In genomic region chr12:133081408-133081806, GRCh38 we compare ENCODE assay signal across 8 cellular contexts. TPM values are rescaled to one million over a fixed set of nuclear protein-coding genes. Genes with fewer than 3 reads are reported as not detected.
DNase-seq lines count a peak whose midpoint lies in the region; ATAC-seq and TF ChIP-seq lines count a peak whose summit lies in the region.

No MANE protein-coding gene starts in this region.

- H3K36me3 Mint-ChIP-seq in activated naive CD4-positive, alpha-beta T cell treated with anti-CD3 and anti-CD28 coated beads for 36 hours (ENCODE audit: low read depth), result peaks cover 65% of the 10 kb centered on the region
- peaks cover 67% of the 10 kb centered on the region for H3K36me3 Mint-ChIP-seq in activated CD8-positive, alpha-beta T cell treated with anti-CD3 and anti-CD28 coated beads, Interleukin-2, amount 10 ng/mL, durations not matched to agents 7 days and 5 days (ENCODE audit: low read depth)
- peaks cover 48 to 66% (median 50%) of the 10 kb centered on the region in 3 donors for H3K36me3 Mint-ChIP-seq in naive thymus-derived CD8-positive, alpha-beta T cell

- H3K4me3 Mint-ChIP-seq in activated naive CD4-positive, alpha-beta T cell treated with anti-CD3 and anti-CD28 coated beads for 36 hours, result no peak overlapping the region
- H3K4me3 Mint-ChIP-seq in activated CD8-positive, alpha-beta T cell treated with anti-CD3 and anti-CD28 coated beads, Interleukin-2, amount 10 ng/mL, durations not matched to agents 7 days and 5 days, result no peak overlapping the region
- peak overlapping the region in 1 of 10 donors; percentile 61 for H3K4me3 Mint-ChIP-seq in naive thymus-derived CD8-positive, alpha-beta T cell

- ATAC-seq in activated CD8-positive, alpha-beta T cell treated with anti-CD3 and anti-CD28 coated beads, Interleukin-2, amount 10 ng/mL, durations not matched to agents 7 days and 5 days, result no peak
- ATAC-seq in thoracic aorta (ENCODE audit: insufficient number of reproducible peaks, low FRiP score, low read depth), result no peak
- no peak for ATAC-seq in naive thymus-derived CD8-positive, alpha-beta T cell

- H3K36me3 ChIP-seq in thoracic aorta, result peaks cover 35% of the 10 kb centered on the region

- peaks cover 57% of the 10 kb centered on the region for H3K9me3 Mint-ChIP-seq in activated naive CD4-positive, alpha-beta T cell treated with anti-CD3 and anti-CD28 coated beads for 36 hours
- peaks cover 53% of the 10 kb centered on the region for H3K9me3 Mint-ChIP-seq in activated CD8-positive, alpha-beta T cell treated with anti-CD3 and anti-CD28 coated beads, Interleukin-2, amount 10 ng/mL, durations not matched to agents 7 days and 5 days (ENCODE audit: insufficient read depth)
- H3K9me3 Mint-ChIP-seq in naive thymus-derived CD8-positive, alpha-beta T cell, result peaks cover under 1 to 73% (median 39%) of the 10 kb centered on the region in 9 donors

- CTCF ChIA-PET in activated naive CD4-positive, alpha-beta T cell treated with anti-CD3 and anti-CD28 coated beads for 36 hours (lab: Charles Lee), result no interaction called here
- CTCF ChIA-PET in activated CD8-positive, alpha-beta T cell treated with anti-CD3 and anti-CD28 coated beads, Interleukin-2, amount 10 ng/mL, durations not matched to agents 7 days and 5 days (lab: Charles Lee), result interaction anchor here (0.9 to 1.0 kb wide), 2 partner anchors 96 to 99 kb away, joined by 3 to 5 read pairs; partner anchors contain the start of gene ZNF268

- DNase-seq in activated naive CD4-positive, alpha-beta T cell treated with anti-CD3 and anti-CD28 coated beads for 36 hours, result peak; percentile 8
- DNase-seq in activated naive CD4-positive, alpha-beta T cell treated with anti-CD3 and anti-CD28 coated beads, Interleukin-2, amount 50 U/mL, for 16 hours, result no peak
- DNase-seq in activated CD8-positive, alpha-beta T cell treated with anti-CD3 and anti-CD28 coated beads, Interleukin-2, amount 10 ng/mL, durations not matched to agents 7 days and 5 days, result peak; percentile 26
- DNase-seq in thoracic aorta (ENCODE audit: low spot score) (no peak), germinal center (ENCODE audit: low spot score) (no peak), NCI-H2196 treated with DMSO at 0.1 percent for 48 hours (lab: John Stamatoyannopoulos, UW; ENCODE audit: unreplicated experiment) (no peak)
- DNase-seq in naive thymus-derived CD8-positive, alpha-beta T cell, result no peak

- no peak overlapping the region for H3K27ac Mint-ChIP-seq in activated naive CD4-positive, alpha-beta T cell treated with anti-CD3 and anti-CD28 coated beads for 36 hours
- H3K27ac Mint-ChIP-seq in activated CD8-positive, alpha-beta T cell treated with anti-CD3 and anti-CD28 coated beads, Interleukin-2, amount 10 ng/mL, durations not matched to agents 7 days and 5 days, result no peak overlapping the region
- peak overlapping the region in 3 of 10 donors; percentile 31 to 85 (median 84) for H3K27ac Mint-ChIP-seq in naive thymus-derived CD8-positive, alpha-beta T cell

- no peaks in the 10 kb centered on the region for H3K27me3 Mint-ChIP-seq in activated naive CD4-positive, alpha-beta T cell treated with anti-CD3 and anti-CD28 coated beads for 36 hours (ENCODE audit: low read depth)
- H3K27me3 Mint-ChIP-seq in activated CD8-positive, alpha-beta T cell treated with anti-CD3 and anti-CD28 coated beads, Interleukin-2, amount 10 ng/mL, durations not matched to agents 7 days and 5 days (ENCODE audit: low read depth), result no peaks in the 10 kb centered on the region
- H3K27me3 Mint-ChIP-seq in naive thymus-derived CD8-positive, alpha-beta T cell, result no peaks in the 10 kb centered on the region

- H3K4me1 Mint-ChIP-seq in activated naive CD4-positive, alpha-beta T cell treated with anti-CD3 and anti-CD28 coated beads for 36 hours (ENCODE audit: low read depth), result peaks cover 13% of the 10 kb centered on the region
- peaks cover 16% of the 10 kb centered on the region for H3K4me1 Mint-ChIP-seq in activated CD8-positive, alpha-beta T cell treated with anti-CD3 and anti-CD28 coated beads, Interleukin-2, amount 10 ng/mL, durations not matched to agents 7 days and 5 days (ENCODE audit: low read depth)
- H3K4me1 Mint-ChIP-seq in naive thymus-derived CD8-positive, alpha-beta T cell, result peaks cover 1 to 18% (median 10%) of the 10 kb centered on the region in 4 donors

- H3K9me3 ChIP-seq in iPS-18c (ENCODE audit: control insufficient read depth, insufficient read depth, low read length), result peaks cover 11% of the 10 kb centered on the region
- H3K9me3 ChIP-seq in thoracic aorta, result peaks cover 79% of the 10 kb centered on the region

- intact Hi-C loops in activated naive CD4-positive, alpha-beta T cell treated with anti-CD3 and anti-CD28 coated beads for 36 hours (cut with micrococcal nuclease), result loop anchor here (2.0 kb wide), 1 partner anchor 253 kb away; the partner anchor contains the start of gene GOLGA3

- no peak overlapping the region for H3K27ac ChIP-seq in thoracic aorta

- POLR2A ChIA-PET in activated CD8-positive, alpha-beta T cell treated with anti-CD3 and anti-CD28 coated beads, Interleukin-2, amount 10 ng/mL, durations not matched to agents 7 days and 5 days (lab: Charles Lee), result interaction anchor here (0.7 to 1.4 kb wide), 4 partner anchors 22 to 101 kb away, joined by 3 to 7 read pairs (median 5); partner anchors contain the start of genes ZNF10 and ZNF26
- POLR2A ChIA-PET in naive thymus-derived CD8-positive, alpha-beta T cell (lab: Charles Lee), result interaction anchor here (0.9 to 1.8 kb wide), 6 partner anchors 43 to 100 kb away, joined by 3 to 15 read pairs (median 4); partner anchors contain the start of genes ZNF10, ZNF268, ZNF84 and ZNF891

- no peaks in the 10 kb centered on the region for H3K4me1 ChIP-seq in thoracic aorta (ENCODE audit: control insufficient read depth in 1 of 2, low read depth in 2 of 2)

- H3K27me3 ChIP-seq in thoracic aorta (replicated peaks; ENCODE audit: insufficient read depth), result no peaks in the 10 kb centered on the region

- TF ChIP-seq CTCF in thoracic aorta (IDR thresholded peaks at IDR 0.05), result no peak

- H3K4me3 ChIP-seq in iPS-18c (ENCODE audit: insufficient read depth, low read depth, low read length) (peak overlapping the region; percentile 69), thoracic aorta (peak overlapping the region; percentile 93)

RNA-seq across cellular contexts. Expression of gene ZNF140, which starts 0.7 kb away (rescaled TPM):
- 10 to 100 TPM; 13.3 to 13.9 TPM for total RNA-seq in activated naive CD4-positive, alpha-beta T cell treated with anti-CD3 and anti-CD28 coated beads for 36 hours
- total RNA-seq in activated CD8-positive, alpha-beta T cell treated with anti-CD3 and anti-CD28 coated beads, Interleukin-2, amount 10 ng/mL, durations not matched to agents 7 days and 5 days, result 10 to 100 TPM; 14.1 to 17.1 TPM
- total RNA-seq in thoracic aorta, result 10 to 100 TPM in 1 of 2 donors, 1 to 10 TPM in 1; 5.0 to 16.2 TPM
- 10 to 100 TPM; 22.6 to 26.4 TPM for total RNA-seq in naive thymus-derived CD8-positive, alpha-beta T cell
- 10 to 100 TPM; 18.4 to 22.3 (median 22.0) TPM for polyA plus RNA-seq in naive thymus-derived CD8-positive, alpha-beta T cell

RNA-seq across cellular contexts. Expression of gene ZNF84, which starts 44.1 kb away (rescaled TPM):
- 10 to 100 TPM; 11.0 to 12.9 TPM for total RNA-seq in activated naive CD4-positive, alpha-beta T cell treated with anti-CD3 and anti-CD28 coated beads for 36 hours
- total RNA-seq in activated CD8-positive, alpha-beta T cell treated with anti-CD3 and anti-CD28 coated beads, Interleukin-2, amount 10 ng/mL, durations not matched to agents 7 days and 5 days, result 10 to 100 TPM; 27.2 to 28.7 TPM
- total RNA-seq in thoracic aorta, result 10 to 100 TPM; 29.0 to 39.4 TPM
- 10 to 100 TPM; 58.3 to 60.3 TPM for total RNA-seq in naive thymus-derived CD8-positive, alpha-beta T cell
- polyA plus RNA-seq in naive thymus-derived CD8-positive, alpha-beta T cell, result 10 to 100 TPM; 16.9 to 19.0 (median 18.2) TPM

RNA-seq across cellular contexts. Expression of gene ZNF891, which starts 48.7 kb away (rescaled TPM):
- total RNA-seq in activated naive CD4-positive, alpha-beta T cell treated with anti-CD3 and anti-CD28 coated beads for 36 hours, result 1 to 10 TPM; 1.1 to 1.2 TPM
- 1 to 10 TPM; 1.9 to 2.3 TPM for total RNA-seq in activated CD8-positive, alpha-beta T cell treated with anti-CD3 and anti-CD28 coated beads, Interleukin-2, amount 10 ng/mL, durations not matched to agents 7 days and 5 days
- total RNA-seq in thoracic aorta, result 1 to 10 TPM; 4.3 to 5.4 TPM
- 1 to 10 TPM; 7.0 to 8.1 TPM for total RNA-seq in naive thymus-derived CD8-positive, alpha-beta T cell
- under 1 TPM; 0.35 to 0.82 (median 0.69) TPM for polyA plus RNA-seq in naive thymus-derived CD8-positive, alpha-beta T cell

RNA-seq across cellular contexts. Expression of gene ZNF10, which starts 49.0 kb away (rescaled TPM):
- total RNA-seq in activated naive CD4-positive, alpha-beta T cell treated with anti-CD3 and anti-CD28 coated beads for 36 hours, result 1 to 10 TPM; 4.9 to 6.0 TPM
- total RNA-seq in activated CD8-positive, alpha-beta T cell treated with anti-CD3 and anti-CD28 coated beads, Interleukin-2, amount 10 ng/mL, durations not matched to agents 7 days and 5 days, result 1 to 10 TPM; 8.1 to 8.5 TPM
- total RNA-seq in thoracic aorta, result 10 to 100 TPM; 13.9 to 14.7 TPM
- total RNA-seq in naive thymus-derived CD8-positive, alpha-beta T cell, result 10 to 100 TPM; 24.3 TPM
- 10 to 100 TPM; 12.7 to 15.1 (median 14.1) TPM for polyA plus RNA-seq in naive thymus-derived CD8-positive, alpha-beta T cell

Comparison
In these comparisons a context has a peak if more than half of its experiments do, and no peak if none do; other contexts are left out.
1. DNase-seq: peak in activated naive CD4-positive, alpha-beta T cell treated with anti-CD3 and anti-CD28 coated beads for 36 hours (single experiment) and activated CD8-positive, alpha-beta T cell treated with anti-CD3 and anti-CD28 coated beads, Interleukin-2, amount 10 ng/mL, durations not matched to agents 7 days and 5 days (single experiment); none in activated naive CD4-positive, alpha-beta T cell treated with anti-CD3 and anti-CD28 coated beads, Interleukin-2, amount 50 U/mL, for 16 hours (single experiment), thoracic aorta (single experiment), germinal center (single experiment), NCI-H2196 treated with DMSO at 0.1 percent for 48 hours (single experiment) and naive thymus-derived CD8-positive, alpha-beta T cell (0 of 10).